Comparison of ENCODE assay signal across 8 cellular contexts in the genomic region with DNA sequence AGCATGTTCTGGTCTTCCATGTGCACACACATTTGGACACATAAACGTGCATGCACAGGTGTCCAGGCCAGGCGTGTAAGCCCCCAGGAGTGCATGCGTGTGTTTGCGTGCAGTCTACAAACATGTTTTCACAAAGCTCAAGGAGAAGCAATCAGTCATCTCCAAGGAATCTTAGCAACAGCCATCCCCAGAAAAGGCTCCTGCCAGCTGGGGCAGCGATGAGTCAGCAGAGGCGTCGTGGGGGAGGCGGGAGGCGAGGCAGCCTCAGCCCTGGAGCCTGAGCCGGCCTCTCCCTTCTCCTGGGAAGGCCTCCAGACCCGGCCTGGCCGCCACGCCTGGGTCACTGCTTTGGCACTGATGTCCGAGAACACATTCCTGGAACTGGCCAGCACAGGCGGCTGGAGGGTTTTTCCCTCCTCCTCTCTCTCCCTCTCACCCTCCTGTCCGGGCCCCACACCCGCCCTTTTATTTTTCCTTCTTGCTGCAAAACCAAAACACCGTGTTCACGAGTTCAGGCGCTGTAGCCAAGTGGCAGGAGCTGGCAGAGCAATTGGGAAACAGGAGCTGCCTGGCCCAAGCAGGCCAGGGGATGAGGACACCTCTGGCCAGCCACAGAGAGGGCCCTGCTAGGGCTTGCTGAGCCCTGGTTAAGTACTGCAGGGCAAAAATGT.
DNase-seq lines count a peak whose midpoint lies in the region; ATAC-seq, FAIRE-seq and TF ChIP-seq lines count a peak whose summit lies in the region.

No MANE protein-coding gene starts in this region.

- H3K27ac ChIP-seq in HepG2 (ENCODE audit: extremely low read length, insufficient read depth, low read length) (no peak overlapping the region), subcutaneous abdominal adipose tissue (ENCODE audit: low read depth, low read length) (peak overlapping the region; percentile 95)

- H3K79me2 ChIP-seq in HepG2 (ENCODE audit: insufficient read depth, low read length) = no peaks in the 10 kb centered on the region

- no peak; the same call in none of the 2 replicates for TF ChIP-seq CTCF in AG09319 (IDR thresholded peaks at IDR 0.05; ENCODE audit: low read depth, low read length)
- TF ChIP-seq CTCF in HepG2 (CRISPR knock-in tag; IDR thresholded peaks at IDR 0.05) = no peak

- POLR2A ChIA-PET in HepG2 (lab: Yijun Ruan, JAX) = interaction anchor here (1.0 to 1.9 kb wide), 4 partner anchors 35 to 126 kb away, joined by 3 to 6 read pairs (median 4); no protein-coding TSS in a partner anchor

- CTCF ChIA-PET in HepG2 (lab: Yijun Ruan, JAX; ENCODE audit: low intra/inter-chr PET ratio, low total read pairs) = no interaction called here

- H2AFZ ChIP-seq in HepG2 (ENCODE audit: low read length) = no peak overlapping the region

- H3K36me3 ChIP-seq in HAP-1 (replicated peaks) (no peaks in the 10 kb centered on the region), HepG2 (replicated peaks in 1 of 2; ENCODE audit: control insufficient read depth in 1 of 2, insufficient read depth in 2 of 2, low read length in 2 of 2) (no peaks in the 10 kb centered on the region), subcutaneous abdominal adipose tissue (ENCODE audit: control insufficient read depth in 5 of 5, insufficient read depth in 5 of 5, low read length in 5 of 5) (no peaks in the 10 kb centered on the region)

- no peak for TF ChIP-seq RAD21 in HepG2 (CRISPR knock-in tag; IDR thresholded peaks at IDR 0.05)

- peak overlapping the region; percentile 32; the same call in 1 of the 2 replicates for H3K9ac ChIP-seq in HepG2 (ENCODE audit: insufficient read depth, low read depth, low read length)
- H3K9ac ChIP-seq in subcutaneous abdominal adipose tissue (ENCODE audit: low read length in 5 of 5) = peak overlapping the region in 3 of 5 donors; percentile 6 to 60 (median 49)

- TF ChIP-seq EP300 in HepG2 (IDR thresholded peaks at IDR 0.05; ENCODE audit: low read depth in 2 of 2, low read length in 2 of 2) = no peak
- no peak for TF ChIP-seq EP300 in HepG2 (CRISPR knock-in tag; IDR thresholded peaks at IDR 0.05; ENCODE audit: borderline replicate concordance)

- in situ Hi-C loops in HAP-1 (cut with MboI; ENCODE audit: low sequenced_read_pairs) (no loop called here), HepG2 (cut with HindIII; ENCODE audit: extremely low pct_ligation_motif_present, low pct_unique_long_range_greater_than_20kb) (no loop called here)

- BruUV-seq in HepG2 (replicated peaks; lab: Mats Ljungman, UMichigan) = no TSS peak

- intact Hi-C loops in HepG2 (cut with micrococcal nuclease; ENCODE audit: unreplicated experiment) = loop anchor here (10.0 kb wide), 1 partner anchor 46 kb away; no protein-coding TSS in a partner anchor

- no peak for TF ChIP-seq POLR2A in HepG2 (IDR thresholded peaks at IDR 0.05; ENCODE audit: insufficient read depth in 1 of 2, low read depth in 2 of 2, low read length in 2 of 2)

- H3K9me3 ChIP-seq in HAP-1 (no peaks in the 10 kb centered on the region), HepG2 (ENCODE audit: low read length) (no peaks in the 10 kb centered on the region), subcutaneous abdominal adipose tissue (ENCODE audit: control insufficient read depth in 5 of 5, low read length in 5 of 5) (no peaks in the 10 kb centered on the region)

- peak; percentile 99 for DNase-seq in AG09319 (ENCODE audit: extremely low read depth, low read depth)
- DNase-seq in HAP-1 (ENCODE audit: low spot score in 2 of 2) = peak; percentile 48 to 80
- peak; percentile 75 for DNase-seq in OCI-M1 (lab: John Stamatoyannopoulos, UW)
- peak; percentile 96 for DNase-seq in dermis blood vessel endothelial cell
- DNase-seq in HepG2 (ENCODE audit: low spot score) = peak; percentile 24
- DNase-seq in T-helper 9 cell = no peak
- no peak for DNase-seq in central memory CD4-positive, alpha-beta T cell

- H4K20me1 ChIP-seq in HepG2 (ENCODE audit: insufficient read depth, low read length) = no peaks in the 10 kb centered on the region

- ATAC-seq in HepG2 = peak; percentile 77

- H3K4me3 ChIP-seq in HAP-1 (no peak overlapping the region), HepG2 (replicated peaks in 1 of 3; ENCODE audit: insufficient read depth in 1 of 3, low read depth in 2 of 3, low read length in 3 of 3) (peak overlapping the region; percentile 9 to 61 (median 39); a peak in 3 of 6 replicates), subcutaneous abdominal adipose tissue (ENCODE audit: low read depth in 1 of 5, low read length in 5 of 5) (peak overlapping the region in 4 of 5 donors; percentile 6 to 62 (median 38))

- WGBS in HepG2 (ENCODE audit: low lambda C conversion rate) = 7% methylated on average over 8 of the region's 20 CpGs

- peaks cover 31% of the 10 kb centered on the region for H3K4me1 ChIP-seq in HAP-1
- H3K4me1 ChIP-seq in HepG2 (ENCODE audit: insufficient read depth, low read length) = peaks cover 53% of the 10 kb centered on the region
- peaks cover 27 to 62% (median 49%) of the 10 kb centered on the region in 5 donors for H3K4me1 ChIP-seq in subcutaneous abdominal adipose tissue (ENCODE audit: control insufficient read depth in 5 of 5, insufficient read depth in 5 of 5, low read length in 5 of 5)

- no peaks in the 10 kb centered on the region for H3K27me3 ChIP-seq in HAP-1 (ENCODE audit: low read depth)
- peaks cover 3 to 17% of the 10 kb centered on the region in 2 experiments; a peak in 3 of 5 replicates for H3K27me3 ChIP-seq in HepG2 (ENCODE audit: control insufficient read depth in 1 of 2, insufficient read depth in 2 of 2, low read length in 2 of 2)
- H3K27me3 ChIP-seq in subcutaneous abdominal adipose tissue (ENCODE audit: control insufficient read depth in 5 of 5, insufficient read depth in 4 of 5, low read length in 5 of 5) = no peaks in the 10 kb centered on the region

- no peak for FAIRE-seq in HepG2 (lab: Jason Lieb, UNC)

- H3K4me2 ChIP-seq in HepG2 (ENCODE audit: low read depth, low read length) = peak overlapping the region; percentile 97

TF ChIP-seq in HepG2, 621 proteins besides CTCF, POLR2A, EP300 and RAD21 (continues in another document):
- TF ChIP-seq PTBP1 (IDR thresholded peaks at IDR 0.05; ENCODE audit: low read depth, low read length, poor library complexity, severe bottlenecking) (peak; percentile 41), MYC (CRISPR knock-in tag; IDR thresholded peaks at IDR 0.05; ENCODE audit: borderline replicate concordance) (peak; percentile 25; the same call in 1 of the 2 replicates), PHF21A (CRISPR knock-in tag; IDR thresholded peaks at IDR 0.05) (no peak), ZNF367 (CRISPR knock-in tag; IDR thresholded peaks at IDR 0.05; ENCODE audit: borderline replicate concordance) (no peak), FOSL2 (CRISPR knock-in tag; IDR thresholded peaks at IDR 0.05) (peak; percentile 84), NFE2 (CRISPR knock-in tag; IDR thresholded peaks at IDR 0.05) (peak; percentile 47; the same call in 1 of the 2 replicates), ZNF768 (CRISPR knock-in tag; IDR thresholded peaks at IDR 0.05) (0 out of 2 replicates have a peak, but pooled peaks have one; percentile 34), ZNF260 (CRISPR knock-in tag; IDR thresholded peaks at IDR 0.05; ENCODE audit: borderline replicate concordance, low read depth) (no peak), HNRNPL (IDR thresholded peaks at IDR 0.05; ENCODE audit: low read depth, low read length) (peak; percentile 63; the same call in 1 of the 2 replicates), HDAC1 (CRISPR knock-in tag; IDR thresholded peaks at IDR 0.05) (0 out of 2 replicates have a peak, but pooled peaks have one; percentile 14), HHEX (CRISPR knock-in tag; IDR thresholded peaks at IDR 0.05) (no peak), NFKB2 (CRISPR knock-in tag; IDR thresholded peaks at IDR 0.05; ENCODE audit: borderline replicate concordance) (0 out of 2 replicates have a peak, but pooled peaks have one; percentile 28)
- TF ChIP-seq, protein P1, sequence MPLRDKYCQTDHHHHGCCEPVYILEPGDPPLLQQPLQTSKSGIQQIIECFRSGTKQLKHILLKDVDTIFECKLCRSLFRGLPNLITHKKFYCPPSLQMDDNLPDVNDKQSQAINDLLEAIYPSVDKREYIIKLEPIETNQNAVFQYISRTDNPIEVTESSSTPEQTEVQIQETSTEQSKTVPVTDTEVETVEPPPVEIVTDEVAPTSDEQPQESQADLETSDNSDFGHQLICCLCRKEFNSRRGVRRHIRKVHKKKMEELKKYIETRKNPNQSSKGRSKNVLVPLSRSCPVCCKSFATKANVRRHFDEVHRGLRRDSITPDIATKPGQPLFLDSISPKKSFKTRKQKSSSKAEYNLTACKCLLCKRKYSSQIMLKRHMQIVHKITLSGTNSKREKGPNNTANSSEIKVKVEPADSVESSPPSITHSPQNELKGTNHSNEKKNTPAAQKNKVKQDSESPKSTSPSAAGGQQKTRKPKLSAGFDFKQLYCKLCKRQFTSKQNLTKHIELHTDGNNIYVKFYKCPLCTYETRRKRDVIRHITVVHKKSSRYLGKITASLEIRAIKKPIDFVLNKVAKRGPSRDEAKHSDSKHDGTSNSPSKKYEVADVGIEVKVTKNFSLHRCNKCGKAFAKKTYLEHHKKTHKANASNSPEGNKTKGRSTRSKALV (CRISPR knock-in tag; IDR thresholded peaks at IDR 0.05) = 0 out of 2 replicates have a peak, but pooled peaks have one; percentile 49
- TF ChIP-seq, protein P2, sequence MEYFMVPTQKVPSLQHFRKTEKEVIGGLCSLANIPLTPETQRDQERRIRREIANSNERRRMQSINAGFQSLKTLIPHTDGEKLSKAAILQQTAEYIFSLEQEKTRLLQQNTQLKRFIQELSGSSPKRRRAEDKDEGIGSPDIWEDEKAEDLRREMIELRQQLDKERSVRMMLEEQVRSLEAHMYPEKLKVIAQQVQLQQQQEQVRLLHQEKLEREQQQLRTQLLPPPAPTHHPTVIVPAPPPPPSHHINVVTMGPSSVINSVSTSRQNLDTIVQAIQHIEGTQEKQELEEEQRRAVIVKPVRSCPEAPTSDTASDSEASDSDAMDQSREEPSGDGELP (IDR thresholded peaks at IDR 0.05; ENCODE audit: borderline replicate concordance, low read depth) = peak; percentile 46; the same call in 1 of the 2 replicates
- TF ChIP-seq, protein P3, sequence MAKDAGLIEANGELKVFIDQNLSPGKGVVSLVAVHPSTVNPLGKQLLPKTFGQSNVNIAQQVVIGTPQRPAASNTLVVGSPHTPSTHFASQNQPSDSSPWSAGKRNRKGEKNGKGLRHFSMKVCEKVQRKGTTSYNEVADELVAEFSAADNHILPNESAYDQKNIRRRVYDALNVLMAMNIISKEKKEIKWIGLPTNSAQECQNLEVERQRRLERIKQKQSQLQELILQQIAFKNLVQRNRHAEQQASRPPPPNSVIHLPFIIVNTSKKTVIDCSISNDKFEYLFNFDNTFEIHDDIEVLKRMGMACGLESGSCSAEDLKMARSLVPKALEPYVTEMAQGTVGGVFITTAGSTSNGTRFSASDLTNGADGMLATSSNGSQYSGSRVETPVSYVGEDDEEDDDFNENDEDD (CRISPR knock-in tag; IDR thresholded peaks at IDR 0.05; ENCODE audit: borderline replicate concordance) = peak; percentile 15; the same call in 1 of the 2 replicates

Comparison
In these comparisons a context has a peak if more than half of its experiments do, and no peak if none do; other contexts are left out.
1. DNase-seq: peak in AG09319 (single experiment), HAP-1 (2 of 2), OCI-M1 (single experiment), dermis blood vessel endothelial cell (single experiment) and HepG2 (single experiment); none in T-helper 9 cell (single experiment) and central memory CD4-positive, alpha-beta T cell (single experiment).